ENCODE assay signal across 14 cellular contexts in genomic region chr14:101851716-101852395, GRCh38.
DNase-seq lines count a peak whose midpoint lies in the region; ATAC-seq and TF ChIP-seq lines count a peak whose summit lies in the region.
"Had no signal": no experiment of that assay in that cellular context is flagged by ENCODE, and none has a peak within 500 bp of the region (broad histone marks: within the 10 kb centered on the region; RNA-seq: fewer than 3 reads in every experiment).

No MANE protein-coding gene starts in this region.

- WGBS in SK-N-SH (ENCODE audit: low lambda C conversion rate) = 82% methylated on average over 7 of the region's 7 CpGs
- 95% methylated on average over 4 to 7 of the region's 7 CpGs for WGBS in endodermal cell (ENCODE audit: insufficient coverage in 1 of 2, insufficient read length in 1 of 2), 2 experiments

- TF ChIP-seq CTCF in SK-N-SH (IDR thresholded peaks at IDR 0.05) = no peak
- no peak for TF ChIP-seq CTCF in endodermal cell (conservative IDR thresholded peaks at IDR 0.05)

- POLR2A ChIA-PET in SK-N-SH (lab: Yijun Ruan, JAX) = no interaction called here

- H3K27me3 ChIP-seq in SK-N-SH (ENCODE audit: insufficient read depth) (no peaks in the 10 kb centered on the region), endodermal cell (ENCODE audit: control insufficient read depth, insufficient read depth, low read length, poor library complexity, severe bottlenecking) (no peaks in the 10 kb centered on the region)

- peak overlapping the region in 6 of 8 donors; percentile 7 to 60 (median 28) for H3K4me3 Mint-ChIP-seq in naive B cell
- H3K4me3 Mint-ChIP-seq in endodermal cell = no peak overlapping the region
- H3K4me3 Mint-ChIP-seq: type B pancreatic cell had no signal

- H2AFZ ChIP-seq in SK-N-SH (ENCODE audit: low read depth) = no peak overlapping the region

- H3K4me1 Mint-ChIP-seq in naive B cell (peaks cover 63 to 81% (median 67%) of the 10 kb centered on the region in 3 donors), endodermal cell (peaks cover 21% of the 10 kb centered on the region)

- H3K27me3 Mint-ChIP-seq in naive B cell (no peaks in the 10 kb centered on the region), endodermal cell (ENCODE audit: insufficient read depth) (no peaks in the 10 kb centered on the region)
- H3K27me3 Mint-ChIP-seq: type B pancreatic cell had no signal

- TF ChIP-seq EP300 in SK-N-SH (IDR thresholded peaks at IDR 0.05; ENCODE audit: borderline replicate concordance in 1 of 2, low read depth in 1 of 2, low read length in 1 of 2) = no peak

- H3K36me3 ChIP-seq in SK-N-SH (replicated peaks in 1 of 2; ENCODE audit: control insufficient read depth in 1 of 2, insufficient read depth in 2 of 2, low read length in 1 of 2) = peaks cover 7 to 12% of the 10 kb centered on the region in 2 experiments
- peaks cover 13% of the 10 kb centered on the region for H3K36me3 ChIP-seq in endodermal cell (ENCODE audit: control insufficient read depth, insufficient read depth, low read length)

- CTCF ChIA-PET in SK-N-SH (lab: Yijun Ruan, JAX) = interaction anchor here (1.2 to 2.6 kb wide), 2 partner anchors 10 to 16 kb away, joined by 3 to 6 read pairs; no protein-coding TSS in a partner anchor

- peaks cover 73% of the 10 kb centered on the region for H4K20me1 ChIP-seq in SK-N-SH (ENCODE audit: insufficient read depth)

- DNase-seq in SK-N-SH (no peak), SIG-M5 treated with dmso at 0.1 percent for 504 hours (lab: John Stamatoyannopoulos, UW; ENCODE audit: unreplicated experiment) (peak; percentile 82), naive B cell (peak; percentile 45), endodermal cell (no peak)
- DNase-seq: GOT3; hypothalamus; occipital lobe; stimulated activated CD4-positive, alpha-beta T cell treated with anti-CD3 and anti-CD28 coated beads, Interleukin-12 subunit alpha, Interleukin-12 subunit beta, amount 100 ng/mL, for 4 hours had no signal

- no peaks in the 10 kb centered on the region for H3K9me3 ChIP-seq in SK-N-SH
- no peaks in the 10 kb centered on the region for H3K9me3 ChIP-seq in endodermal cell (ENCODE audit: control insufficient read depth, low read length)

- H3K9me3 Mint-ChIP-seq in naive B cell (no peaks in the 10 kb centered on the region), endodermal cell (no peaks in the 10 kb centered on the region)
- H3K9me3 Mint-ChIP-seq: type B pancreatic cell had no signal

- H3K4me3 ChIP-seq in SK-N-SH (ENCODE audit: low read depth in 2 of 2, low read length in 1 of 2) = no peak overlapping the region
- no peak overlapping the region for H3K4me3 ChIP-seq in endodermal cell (ENCODE audit: low read length)

- H3K36me3 Mint-ChIP-seq in naive B cell (peaks cover 0 to 5% of the 10 kb centered on the region in 2 donors), endodermal cell (ENCODE audit: low read depth) (peaks cover 8% of the 10 kb centered on the region)

- no peak overlapping the region for H3K4me2 ChIP-seq in SK-N-SH

- no peak for TF ChIP-seq RAD21 in SK-N-SH (IDR thresholded peaks at IDR 0.05; ENCODE audit: low read length)

- H3F3A ChIP-seq in SK-N-SH (replicated peaks; ENCODE audit: insufficient read depth) = no peaks in the 10 kb centered on the region

- H3K9me2 ChIP-seq in SK-N-SH = no peaks in the 10 kb centered on the region

- peaks cover 0 to 30% of the 10 kb centered on the region in 2 experiments; a peak in 1 of 4 replicates for H3K4me1 ChIP-seq in SK-N-SH (ENCODE audit: control insufficient read depth in 1 of 2, insufficient read depth in 2 of 2, low read depth in 1 of 2, low read length in 1 of 2)
- H3K4me1 ChIP-seq in endodermal cell (ENCODE audit: control insufficient read depth, insufficient read depth, low read length) = no peaks in the 10 kb centered on the region

- no peak overlapping the region for H3K9ac ChIP-seq in SK-N-SH
- no peak overlapping the region for H3K9ac ChIP-seq in endodermal cell (ENCODE audit: extremely low read depth, low read length, poor library complexity, severe bottlenecking)

- no peak for ATAC-seq in SK-N-SH treated with all-trans-retinoic acid at 6 μM for 48 hours
- peak; percentile 43 for ATAC-seq in GM19351 (IDR thresholded peaks at IDR 0.05; ENCODE audit: unreplicated experiment)
- ATAC-seq in naive B cell (ENCODE audit: low read depth in 2 of 2) = peak; percentile 83 to 90
- ATAC-seq in GM19328 (IDR thresholded peaks at IDR 0.05; ENCODE audit: unreplicated experiment) = no peak
- no peak for ATAC-seq in HG02588 (IDR thresholded peaks at IDR 0.05; ENCODE audit: unreplicated experiment)

- H3K27ac Mint-ChIP-seq in naive B cell = peak overlapping the region; percentile 90 to 98 (median 95)
- no peak overlapping the region for H3K27ac Mint-ChIP-seq in endodermal cell
- H3K27ac Mint-ChIP-seq: type B pancreatic cell had no signal

- H3K27ac ChIP-seq in SK-N-SH (ENCODE audit: low read depth in 2 of 2, low read length in 1 of 2) (peak overlapping the region in 1 of 2 experiments; percentile 29; a peak in 1 of 4 replicates), endodermal cell (ENCODE audit: low read depth, low read length) (no peak overlapping the region)
- H3K27ac ChIP-seq: 22Rv1 had no signal

- peaks cover 98% of the 10 kb centered on the region for H3K79me2 ChIP-seq in SK-N-SH (ENCODE audit: insufficient read depth)

TF ChIP-seq in SK-N-SH treated with all-trans-retinoic acid at 6 μM for 48 hours, 23 proteins besides CTCF, POLR2A, EP300 and RAD21:
- TF ChIP-seq POU6F1 (CRISPR knock-in tag; IDR thresholded peaks at IDR 0.05; ENCODE audit: borderline replicate concordance, low read depth) (no peak), ZNF8 (CRISPR knock-in tag; IDR thresholded peaks at IDR 0.05) (0 out of 2 replicates have a peak, but pooled peaks have one; percentile 16), ZFP30 (CRISPR knock-in tag; IDR thresholded peaks at IDR 0.05) (no peak)

TF ChIP-seq in SK-N-SH, 30 proteins besides CTCF, POLR2A, EP300 and RAD21:
- TF ChIP-seq RXRA (IDR thresholded peaks at IDR 0.05; ENCODE audit: borderline replicate concordance, low read depth) (no peak), RFX5 (IDR thresholded peaks at IDR 0.05; ENCODE audit: low read length) (no peak), SMC3 (IDR thresholded peaks at IDR 0.05; ENCODE audit: low read depth, low read length) (no peak), GABPA (IDR thresholded peaks at IDR 0.05; ENCODE audit: low read depth) (no peak), TAF1 (IDR thresholded peaks at IDR 0.05; ENCODE audit: borderline replicate concordance, low read depth, low read length) (no peak), FOXJ3 (CRISPR knock-in tag; IDR thresholded peaks at IDR 0.05) (no peak), POLR2AphosphoS5 (IDR thresholded peaks at IDR 0.05; ENCODE audit: low read depth, low read length) (no peak), TEAD4 (IDR thresholded peaks at IDR 0.05; ENCODE audit: borderline replicate concordance, insufficient read depth) (no peak), GATA2 (CRISPR knock-in tag; IDR thresholded peaks at IDR 0.05) (no peak), ZBTB33 (IDR thresholded peaks at IDR 0.05; ENCODE audit: borderline replicate concordance, low read depth) (no peak), PBX3 (IDR thresholded peaks at IDR 0.05) (no peak), MAX (IDR thresholded peaks at IDR 0.05; ENCODE audit: low read depth) (no peak), FOXM1 (IDR thresholded peaks at IDR 0.05; ENCODE audit: low read depth) (no peak), USF2 (IDR thresholded peaks at IDR 0.05; ENCODE audit: borderline replicate concordance, low read depth, low read length) (no peak), NRF1 (IDR thresholded peaks at IDR 0.05; ENCODE audit: low read depth, low read length) (no peak), RCOR1 (IDR thresholded peaks at IDR 0.05; ENCODE audit: low read length) (no peak), MXI1 (IDR thresholded peaks at IDR 0.05; ENCODE audit: low read depth, low read length) (no peak), YY1 (IDR thresholded peaks at IDR 0.05; ENCODE audit: low read depth) (no peak), MEF2A (IDR thresholded peaks at IDR 0.05; ENCODE audit: borderline replicate concordance, low read depth) (no peak), TCF12 (IDR thresholded peaks at IDR 0.05) (no peak)
TF ChIP-seq in SK-N-SH: peak in this region for 0.

Comparison
In these comparisons a context has a peak if more than half of its experiments do, and no peak if none do; other contexts are left out.
1. ATAC-seq: peak in GM19351 (single experiment) and naive B cell (2 of 2); none in SK-N-SH treated with all-trans-retinoic acid at 6 μM for 48 hours (single experiment), GM19328 (single experiment) and HG02588 (single experiment).
2. DNase-seq: peak in SIG-M5 treated with dmso at 0.1 percent for 504 hours (single experiment) and naive B cell (single experiment); none in SK-N-SH (single experiment) and endodermal cell (single experiment).